ENCODE assay signal across 8 cellular contexts in genomic region chr13:27270594-27271520, GRCh38. TPM values are rescaled to one million over a fixed set of nuclear protein-coding genes. Genes with fewer than 3 reads are reported as not detected.
A peak's percentile ranks its signal among the peaks of the same experiment; 100 is the strongest.
DNase-seq lines count a peak whose midpoint lies in the region; ATAC-seq and TF ChIP-seq lines count a peak whose summit lies in the region.

TSS of gene RASL11A (plus strand) at chr13:27270830. CDS start at chr13:27270945, 115 bp downstream.

- ATAC-seq in HG03045 (IDR thresholded peaks at IDR 0.05; ENCODE audit: unreplicated experiment) (peak; percentile 84), right lobe of liver (peak; percentile 94 to 98 (median 96))

- TF ChIP-seq CTCF in right lobe of liver (IDR thresholded peaks at IDR 0.05) = peak; percentile 90 to 99 (median 97)

- WGBS in right lobe of liver (ENCODE audit: insufficient coverage, low coverage, low lambda C conversion rate, missing lambda C conversion rate) = under 1% methylated on average over 26 of the region's 99 CpGs

- intact Hi-C loops in right lobe of liver (cut with DNase I) = no loop called here

- H3K36me3 ChIP-seq in right lobe of liver = peaks cover 0 to 3% (median 0%) of the 10 kb centered on the region in 4 donors

- DNase-seq in AG08395 (ENCODE audit: low spot score) (peak; percentile 88), NCI-H460 (ENCODE audit: extremely low read depth, low read depth) (peak; percentile 72), dermis microvascular lymphatic vessel endothelial cell (ENCODE audit: low read depth in 2 of 2) (peak; percentile 47 to 89), right lobe of liver (peak; percentile 91 to 93 (median 93))
- DNase-seq in activated CD4-positive, alpha-beta T cell treated with anti-CD3 and anti-CD28 coated beads, Interleukin-2, amount 50 U/mL, for 48 hours = peak; percentile 68 to 74
- peak; percentile 56 to 77 for DNase-seq in stimulated activated CD4-positive, alpha-beta T cell treated with anti-CD3 and anti-CD28 coated beads, Interleukin-4, amount 100 ng/mL, for 4 hours

- TF ChIP-seq POLR2A in GM18526 (IDR thresholded peaks at IDR 0.05; ENCODE audit: extremely low read depth, insufficient read length) (peak; percentile 32), right lobe of liver (IDR thresholded peaks at IDR 0.05) (peak; percentile 99)

- no peaks in the 10 kb centered on the region for H3K27me3 ChIP-seq in right lobe of liver

- peak within 1 kb of the TSS; percentile 79 to 92 (median 84) for H3K4me3 ChIP-seq in right lobe of liver

- peak within 1 kb of the TSS; percentile 85 to 95 (median 89) for H3K27ac ChIP-seq in right lobe of liver

- H3K4me1 ChIP-seq in right lobe of liver = peaks cover 0 to 14% (median 0%) of the 10 kb centered on the region in 4 donors

- no peaks in the 10 kb centered on the region for H3K9me3 ChIP-seq in right lobe of liver

RNA-seq across cellular contexts. Expression of gene RASL11A, which starts in this region (rescaled TPM):
- total RNA-seq in NCI-H460 (2014; rRNA removed; shearing (Covaris generic)) = 1.3 and 1.9 TPM in 2 replicates
- 4.8 and 7.1 TPM in 2 replicates for polyA plus RNA-seq in NCI-H460 (2014; cell fraction: nucleus; rRNA removed)
- total RNA-seq in dermis microvascular lymphatic vessel endothelial cell (1.2 and 2.3 TPM in 2 replicates), right lobe of liver (10 to 100 TPM in 1 of 6 experiments, 1 to 10 TPM in 5; 4.2 to 23.4 (median 6.1) TPM)

Comparison
In these comparisons a context has a peak if more than half of its experiments do, and no peak if none do; other contexts are left out.
1. Peak in every context shown above with its lines: DNase-seq, ATAC-seq, H3K4me3 ChIP-seq and H3K27ac ChIP-seq.